18 cellular contexts compared by ENCODE assay signal in genomic region chr13:54305377-54305776, GRCh38.
"Had no signal": no experiment of that assay in that cellular context is flagged by ENCODE, and none has a peak within 500 bp of the region (broad histone marks: within the 10 kb centered on the region; RNA-seq: fewer than 3 reads in every experiment).

No MANE protein-coding gene starts in this region.

- H3K4me1 Mint-ChIP-seq: stimulated activated naive CD8-positive, alpha-beta T cell treated with anti-CD3 and anti-CD28 coated beads, Interleukin-15, amount 100 ng/mL, for 72 hours had no signal

- H3K27me3 Mint-ChIP-seq: stimulated activated naive CD8-positive, alpha-beta T cell treated with anti-CD3 and anti-CD28 coated beads, Interleukin-15, amount 100 ng/mL, for 72 hours had no signal

- H3K27ac ChIP-seq: adrenal gland, esophagus muscularis mucosa, gastroesophageal sphincter, heart left ventricle, right lobe of liver, suprapubic skin, WERI-Rb-1 had no signal

- H3K4me1 ChIP-seq: adrenal gland, esophagus muscularis mucosa, gastroesophageal sphincter, heart left ventricle, right lobe of liver, suprapubic skin had no signal

- H3K9me3 ChIP-seq: adrenal gland, right lobe of liver, suprapubic skin had no signal

- H3K4me3 Mint-ChIP-seq: nephron progenitor cell; stimulated activated naive CD8-positive, alpha-beta T cell treated with anti-CD3 and anti-CD28 coated beads, Interleukin-15, amount 100 ng/mL, for 72 hours had no signal

- H3K36me3 ChIP-seq: adrenal gland, esophagus muscularis mucosa, gastroesophageal sphincter, heart left ventricle, right lobe of liver, suprapubic skin, WERI-Rb-1 had no signal

- DNase-seq: activated CD4-positive, alpha-beta T cell treated with anti-CD3 and anti-CD28 coated beads, Interleukin-2, amount 50 U/mL, for 4 hours; activated gamma-delta T cell; adrenal gland; effector CD8-positive, alpha-beta T cell; heart left ventricle; kidney; nephron progenitor cell; right lobe of liver; stimulated activated CD4-positive, alpha-beta T cell treated with anti-CD3 and anti-CD28 coated beads, Interleukin-15, amount 100 ng/mL, for 24 hours; stimulated activated CD4-positive, alpha-beta T cell treated with anti-CD3 and anti-CD28 coated beads, Interleukin-2, amount 100 ng/mL, for 48 hours; stimulated activated naive CD8-positive, alpha-beta T cell treated with anti-CD3 and anti-CD28 coated beads, Interleukin-15, amount 100 ng/mL, for 72 hours; trophoblast cell; WERI-Rb-1 had no signal

- H3K27ac Mint-ChIP-seq: activated naive CD4-positive, alpha-beta T cell treated with anti-CD3 and anti-CD28 coated beads, Interleukin-2, amount 50 U/mL, for 72 hours; nephron progenitor cell; stimulated activated naive CD8-positive, alpha-beta T cell treated with anti-CD3 and anti-CD28 coated beads, Interleukin-15, amount 100 ng/mL, for 72 hours had no signal

- ATAC-seq: activated naive CD4-positive, alpha-beta T cell treated with anti-CD3 and anti-CD28 coated beads, Interleukin-2, amount 50 U/mL, for 72 hours; gastroesophageal sphincter; heart left ventricle; left lobe of liver; right lobe of liver; stimulated activated naive CD8-positive, alpha-beta T cell treated with anti-CD3 and anti-CD28 coated beads, Interleukin-15, amount 100 ng/mL, for 72 hours had no signal

- H3K4me3 ChIP-seq: adrenal gland, esophagus muscularis mucosa, gastroesophageal sphincter, heart left ventricle, right lobe of liver, suprapubic skin had no signal

- H3K27me3 ChIP-seq: adrenal gland, esophagus muscularis mucosa, gastroesophageal sphincter, heart left ventricle, right lobe of liver, suprapubic skin had no signal

- H3K36me3 Mint-ChIP-seq: activated naive CD4-positive, alpha-beta T cell treated with anti-CD3 and anti-CD28 coated beads, Interleukin-2, amount 50 U/mL, for 72 hours had no signal
